In the genomic region with DNA sequence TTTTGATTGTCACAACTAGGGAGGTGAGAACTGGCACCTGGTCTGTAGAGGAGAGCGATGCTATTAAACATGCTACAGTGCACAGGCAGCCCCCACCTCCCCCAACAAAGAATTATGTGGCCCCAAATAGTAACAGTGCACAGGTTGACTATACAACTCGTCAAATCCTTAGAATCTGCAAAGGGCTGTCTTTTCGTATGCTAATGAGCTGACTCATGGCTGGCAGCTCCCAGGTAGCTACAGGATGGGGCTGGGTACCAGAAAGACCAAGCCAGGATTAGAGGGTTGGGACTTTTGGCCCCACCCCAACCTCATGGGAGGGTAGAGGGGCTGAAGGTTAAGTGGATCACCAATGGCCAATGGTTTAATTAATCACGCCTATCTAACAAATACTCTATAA, we compare ENCODE assay signal across 1 cellular context.
TF ChIP-seq lines count a peak whose summit lies in the region.

No MANE protein-coding gene starts in this region.

TF ChIP-seq in GM23338, 12 proteins besides CTCF, POLR2A, EP300 and RAD21 (continued from another document):
- TF ChIP-seq, protein P1, sequence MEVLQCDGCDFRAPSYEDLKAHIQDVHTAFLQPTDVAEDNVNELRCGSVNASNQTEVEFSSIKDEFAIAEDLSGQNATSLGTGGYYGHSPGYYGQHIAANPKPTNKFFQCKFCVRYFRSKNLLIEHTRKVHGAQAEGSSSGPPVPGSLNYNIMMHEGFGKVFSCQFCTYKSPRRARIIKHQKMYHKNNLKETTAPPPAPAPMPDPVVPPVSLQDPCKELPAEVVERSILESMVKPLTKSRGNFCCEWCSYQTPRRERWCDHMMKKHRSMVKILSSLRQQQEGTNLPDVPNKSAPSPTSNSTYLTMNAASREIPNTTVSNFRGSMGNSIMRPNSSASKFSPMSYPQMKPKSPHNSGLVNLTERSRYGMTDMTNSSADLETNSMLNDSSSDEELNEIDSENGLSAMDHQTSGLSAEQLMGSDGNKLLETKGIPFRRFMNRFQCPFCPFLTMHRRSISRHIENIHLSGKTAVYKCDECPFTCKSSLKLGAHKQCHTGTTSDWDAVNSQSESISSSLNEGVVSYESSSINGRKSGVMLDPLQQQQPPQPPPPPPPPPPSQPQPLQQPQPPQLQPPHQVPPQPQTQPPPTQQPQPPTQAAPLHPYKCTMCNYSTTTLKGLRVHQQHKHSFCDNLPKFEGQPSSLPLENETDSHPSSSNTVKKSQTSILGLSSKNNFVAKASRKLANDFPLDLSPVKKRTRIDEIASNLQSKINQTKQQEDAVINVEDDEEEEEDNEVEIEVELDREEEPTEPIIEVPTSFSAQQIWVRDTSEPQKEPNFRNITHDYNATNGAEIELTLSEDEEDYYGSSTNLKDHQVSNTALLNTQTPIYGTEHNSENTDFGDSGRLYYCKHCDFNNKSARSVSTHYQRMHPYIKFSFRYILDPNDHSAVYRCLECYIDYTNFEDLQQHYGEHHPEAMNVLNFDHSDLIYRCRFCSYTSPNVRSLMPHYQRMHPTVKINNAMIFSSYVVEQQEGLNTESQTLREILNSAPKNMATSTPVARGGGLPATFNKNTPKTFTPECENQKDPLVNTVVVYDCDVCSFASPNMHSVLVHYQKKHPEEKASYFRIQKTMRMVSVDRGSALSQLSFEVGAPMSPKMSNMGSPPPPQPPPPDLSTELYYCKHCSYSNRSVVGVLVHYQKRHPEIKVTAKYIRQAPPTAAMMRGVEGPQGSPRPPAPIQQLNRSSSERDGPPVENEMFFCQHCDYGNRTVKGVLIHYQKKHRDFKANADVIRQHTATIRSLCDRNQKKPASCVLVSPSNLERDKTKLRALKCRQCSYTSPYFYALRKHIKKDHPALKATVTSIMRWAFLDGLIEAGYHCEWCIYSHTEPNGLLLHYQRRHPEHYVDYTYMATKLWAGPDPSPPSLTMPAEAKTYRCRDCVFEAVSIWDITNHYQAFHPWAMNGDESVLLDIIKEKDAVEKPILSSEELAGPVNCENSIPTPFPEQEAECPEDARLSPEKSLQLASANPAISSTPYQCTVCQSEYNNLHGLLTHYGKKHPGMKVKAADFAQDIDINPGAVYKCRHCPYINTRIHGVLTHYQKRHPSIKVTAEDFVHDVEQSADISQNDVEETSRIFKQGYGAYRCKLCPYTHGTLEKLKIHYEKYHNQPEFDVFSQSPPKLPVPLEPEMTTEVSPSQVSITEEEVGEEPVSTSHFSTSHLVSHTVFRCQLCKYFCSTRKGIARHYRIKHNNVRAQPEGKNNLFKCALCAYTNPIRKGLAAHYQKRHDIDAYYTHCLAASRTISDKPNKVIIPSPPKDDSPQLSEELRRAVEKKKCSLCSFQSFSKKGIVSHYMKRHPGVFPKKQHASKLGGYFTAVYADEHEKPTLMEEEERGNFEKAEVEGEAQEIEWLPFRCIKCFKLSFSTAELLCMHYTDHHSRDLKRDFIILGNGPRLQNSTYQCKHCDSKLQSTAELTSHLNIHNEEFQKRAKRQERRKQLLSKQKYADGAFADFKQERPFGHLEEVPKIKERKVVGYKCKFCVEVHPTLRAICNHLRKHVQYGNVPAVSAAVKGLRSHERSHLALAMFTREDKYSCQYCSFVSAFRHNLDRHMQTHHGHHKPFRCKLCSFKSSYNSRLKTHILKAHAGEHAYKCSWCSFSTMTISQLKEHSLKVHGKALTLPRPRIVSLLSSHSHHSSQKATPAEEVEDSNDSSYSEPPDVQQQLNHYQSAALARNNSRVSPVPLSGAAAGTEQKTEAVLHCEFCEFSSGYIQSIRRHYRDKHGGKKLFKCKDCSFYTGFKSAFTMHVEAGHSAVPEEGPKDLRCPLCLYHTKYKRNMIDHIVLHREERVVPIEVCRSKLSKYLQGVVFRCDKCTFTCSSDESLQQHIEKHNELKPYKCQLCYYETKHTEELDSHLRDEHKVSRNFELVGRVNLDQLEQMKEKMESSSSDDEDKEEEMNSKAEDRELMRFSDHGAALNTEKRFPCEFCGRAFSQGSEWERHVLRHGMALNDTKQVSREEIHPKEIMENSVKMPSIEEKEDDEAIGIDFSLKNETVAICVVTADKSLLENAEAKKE (CRISPR knock-in tag; IDR thresholded peaks at IDR 0.05) = no peak
- TF ChIP-seq CREB1 (CRISPR knock-in tag; IDR thresholded peaks at IDR 0.05; ENCODE audit: low read depth) = no peak
- TF ChIP-seq EZH2 (IDR thresholded peaks at IDR 0.05; ENCODE audit: low read depth, unreplicated experiment) = no peak
- TF ChIP-seq, protein P2, sequence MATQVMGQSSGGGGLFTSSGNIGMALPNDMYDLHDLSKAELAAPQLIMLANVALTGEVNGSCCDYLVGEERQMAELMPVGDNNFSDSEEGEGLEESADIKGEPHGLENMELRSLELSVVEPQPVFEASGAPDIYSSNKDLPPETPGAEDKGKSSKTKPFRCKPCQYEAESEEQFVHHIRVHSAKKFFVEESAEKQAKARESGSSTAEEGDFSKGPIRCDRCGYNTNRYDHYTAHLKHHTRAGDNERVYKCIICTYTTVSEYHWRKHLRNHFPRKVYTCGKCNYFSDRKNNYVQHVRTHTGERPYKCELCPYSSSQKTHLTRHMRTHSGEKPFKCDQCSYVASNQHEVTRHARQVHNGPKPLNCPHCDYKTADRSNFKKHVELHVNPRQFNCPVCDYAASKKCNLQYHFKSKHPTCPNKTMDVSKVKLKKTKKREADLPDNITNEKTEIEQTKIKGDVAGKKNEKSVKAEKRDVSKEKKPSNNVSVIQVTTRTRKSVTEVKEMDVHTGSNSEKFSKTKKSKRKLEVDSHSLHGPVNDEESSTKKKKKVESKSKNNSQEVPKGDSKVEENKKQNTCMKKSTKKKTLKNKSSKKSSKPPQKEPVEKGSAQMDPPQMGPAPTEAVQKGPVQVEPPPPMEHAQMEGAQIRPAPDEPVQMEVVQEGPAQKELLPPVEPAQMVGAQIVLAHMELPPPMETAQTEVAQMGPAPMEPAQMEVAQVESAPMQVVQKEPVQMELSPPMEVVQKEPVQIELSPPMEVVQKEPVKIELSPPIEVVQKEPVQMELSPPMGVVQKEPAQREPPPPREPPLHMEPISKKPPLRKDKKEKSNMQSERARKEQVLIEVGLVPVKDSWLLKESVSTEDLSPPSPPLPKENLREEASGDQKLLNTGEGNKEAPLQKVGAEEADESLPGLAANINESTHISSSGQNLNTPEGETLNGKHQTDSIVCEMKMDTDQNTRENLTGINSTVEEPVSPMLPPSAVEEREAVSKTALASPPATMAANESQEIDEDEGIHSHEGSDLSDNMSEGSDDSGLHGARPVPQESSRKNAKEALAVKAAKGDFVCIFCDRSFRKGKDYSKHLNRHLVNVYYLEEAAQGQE (IDR thresholded peaks at IDR 0.05; ENCODE audit: unreplicated experiment) = no peak
- TF ChIP-seq ZNF331 (CRISPR knock-in tag; IDR thresholded peaks at IDR 0.05; ENCODE audit: low read depth) = no peak
- TF ChIP-seq NANOG (IDR thresholded peaks at IDR 0.05; ENCODE audit: borderline replicate concordance) = no peak
- TF ChIP-seq, protein P3, sequence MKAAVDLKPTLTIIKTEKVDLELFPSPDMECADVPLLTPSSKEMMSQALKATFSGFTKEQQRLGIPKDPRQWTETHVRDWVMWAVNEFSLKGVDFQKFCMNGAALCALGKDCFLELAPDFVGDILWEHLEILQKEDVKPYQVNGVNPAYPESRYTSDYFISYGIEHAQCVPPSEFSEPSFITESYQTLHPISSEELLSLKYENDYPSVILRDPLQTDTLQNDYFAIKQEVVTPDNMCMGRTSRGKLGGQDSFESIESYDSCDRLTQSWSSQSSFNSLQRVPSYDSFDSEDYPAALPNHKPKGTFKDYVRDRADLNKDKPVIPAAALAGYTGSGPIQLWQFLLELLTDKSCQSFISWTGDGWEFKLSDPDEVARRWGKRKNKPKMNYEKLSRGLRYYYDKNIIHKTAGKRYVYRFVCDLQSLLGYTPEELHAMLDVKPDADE (IDR thresholded peaks at IDR 0.05) = no peak
